ENCODE assay signal across 8 cellular contexts in genomic region chr7:2870471-2870941, GRCh38. TPM values are rescaled to one million over a fixed set of nuclear protein-coding genes. Genes with fewer than 3 reads are reported as not detected.
DNase-seq lines count a peak whose midpoint lies in the region; ATAC-seq and TF ChIP-seq lines count a peak whose summit lies in the region.

No MANE protein-coding gene starts in this region.

- H3K9me3 ChIP-seq in left lung = no peaks in the 10 kb centered on the region
- H3K9me3 ChIP-seq in subcutaneous abdominal adipose tissue (ENCODE audit: control insufficient read depth in 5 of 5, low read length in 5 of 5) = no peaks in the 10 kb centered on the region

- CTCF ChIA-PET in T-cell (lab: Charles Lee) = interaction anchor here in 1 of 2 donors (0.6 kb wide), 1 partner anchor 106 kb away, joined by 4 read pairs; no protein-coding TSS in a partner anchor

- H3K36me3 ChIP-seq in left lung = no peaks in the 10 kb centered on the region
- H3K36me3 ChIP-seq in subcutaneous abdominal adipose tissue (ENCODE audit: control insufficient read depth in 5 of 5, insufficient read depth in 5 of 5, low read length in 5 of 5) = no peaks in the 10 kb centered on the region

- TF ChIP-seq CTCF in brain (conservative IDR thresholded peaks at IDR 0.05) = no peak
- no peak for TF ChIP-seq CTCF in left lung (IDR thresholded peaks at IDR 0.05)

- H3K4me3 ChIP-seq in left lung (no peak overlapping the region), subcutaneous abdominal adipose tissue (ENCODE audit: low read depth in 1 of 5, low read length in 5 of 5) (peak overlapping the region in 3 of 5 donors; percentile 24 to 32 (median 32))

- H3K4me1 Mint-ChIP-seq in T-cell = peaks cover 40 to 56% (median 50%) of the 10 kb centered on the region in 3 donors
- H3K4me1 Mint-ChIP-seq in brain = peaks cover 50% of the 10 kb centered on the region

- no peaks in the 10 kb centered on the region for H3K36me3 Mint-ChIP-seq in T-cell
- H3K36me3 Mint-ChIP-seq in brain = no peaks in the 10 kb centered on the region

- H3K9ac ChIP-seq in subcutaneous abdominal adipose tissue (ENCODE audit: low read length in 5 of 5) = peak overlapping the region in 1 of 5 donors; percentile 20

- H3K4me3 Mint-ChIP-seq in T-cell (peak overlapping the region; percentile 71 to 80 (median 80)), brain (peak overlapping the region in 1 of 5 experiments; percentile 8)

- H3K9me3 Mint-ChIP-seq in T-cell (no peaks in the 10 kb centered on the region), brain (no peaks in the 10 kb centered on the region)

- ATAC-seq in HG02981 (IDR thresholded peaks at IDR 0.05; ENCODE audit: unreplicated experiment) (peak; percentile 58), T-cell (replicated peaks in 1 of 4) (peak; percentile 86 to 97 (median 88)), left lung (peak; percentile 84), GM19467 (IDR thresholded peaks at IDR 0.05; ENCODE audit: unreplicated experiment) (no peak)

- H3K27me3 Mint-ChIP-seq in T-cell (no peaks in the 10 kb centered on the region), brain (peaks cover 3% of the 10 kb centered on the region)

- DNase-seq in DMS53 treated with DMSO at 0.1 percent for 48 hours (lab: John Stamatoyannopoulos, UW; ENCODE audit: unreplicated experiment) = peak; percentile 2
- DNase-seq in T-cell = peak in 32 of 34 experiments; percentile 15 to 74 (median 51)
- DNase-seq in left lung = peak in 1 of 2 donors; percentile 74
- DNase-seq in NCI-H1092 (lab: John Stamatoyannopoulos, UW) = no peak

- POLR2A ChIA-PET in T-cell (lab: Charles Lee) = no interaction called here

- H3K4me1 ChIP-seq in left lung (peaks cover 0 to 11% of the 10 kb centered on the region in 2 donors), subcutaneous abdominal adipose tissue (ENCODE audit: control insufficient read depth in 5 of 5, insufficient read depth in 5 of 5, low read length in 5 of 5) (peaks cover 0 to 19% (median 9%) of the 10 kb centered on the region in 5 donors)

- H3K27ac ChIP-seq in left lung (no peak overlapping the region), subcutaneous abdominal adipose tissue (ENCODE audit: low read depth, low read length) (no peak overlapping the region)

- intact Hi-C loops in left lung (cut with DNase I) = no loop called here

- H3K27me3 ChIP-seq in left lung (no peaks in the 10 kb centered on the region), subcutaneous abdominal adipose tissue (ENCODE audit: control insufficient read depth in 5 of 5, insufficient read depth in 4 of 5, low read length in 5 of 5) (peaks cover 2 to 14% (median 4%) of the 10 kb centered on the region in 5 donors)

- peak overlapping the region; percentile 86 to 91 for H3K27ac Mint-ChIP-seq in T-cell
- H3K27ac Mint-ChIP-seq in brain = peak overlapping the region in 4 of 5 experiments; percentile 1 to 76 (median 40)

RNA-seq across cellular contexts. Expression of gene GNA12, which starts 26.4 kb away (rescaled TPM):
- 10 to 100 TPM; 17.9 to 22.5 (median 22.1) TPM for total RNA-seq in T-cell
- polyA plus RNA-seq in brain (ENCODE audit: insufficient read depth, low read depth, low replicate concordance) = 68.0 TPM
- 10 to 100 TPM; 48.7 to 55.5 TPM for total RNA-seq in left lung

Comparison
In these comparisons a context has a peak if more than half of its experiments do, and no peak if none do; other contexts are left out.
1. H3K4me3 ChIP-seq: peak in subcutaneous abdominal adipose tissue (3 of 5); none in left lung (0 of 2).